In the genomic region with DNA sequence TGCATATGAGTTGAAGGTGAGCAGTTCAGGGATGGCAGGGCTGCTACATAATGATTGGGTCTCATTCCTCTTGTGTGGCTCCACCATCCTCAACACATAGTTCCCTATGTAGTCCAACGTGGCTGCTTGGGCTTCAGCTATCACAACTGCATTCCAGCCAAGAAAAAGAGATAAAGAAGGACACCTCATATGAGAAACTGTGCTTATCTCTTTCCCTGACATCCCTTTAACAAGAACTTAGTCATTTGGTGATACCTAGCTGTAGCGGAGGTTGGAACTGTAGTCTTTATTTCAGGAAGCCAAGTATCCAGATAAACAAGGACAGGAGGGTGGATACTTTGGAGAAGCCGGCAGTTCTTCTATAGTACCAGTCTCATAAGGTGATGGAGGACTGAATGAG, we compare ENCODE assay signal across 10 cellular contexts. TPM values are rescaled to one million over a fixed set of nuclear protein-coding genes. Genes with fewer than 3 reads are reported as not detected.
"Had no signal": no experiment of that assay in that cellular context is flagged by ENCODE, and none has a peak within 500 bp of the region (broad histone marks: within the 10 kb centered on the region; RNA-seq: fewer than 3 reads in every experiment).

No MANE protein-coding gene starts in this region.

- H3K4me2 ChIP-seq: GM23338 had no signal

- DNase-seq: H9, HCEC 1CT, HFFc6, IMR-90 had no signal

- FAIRE-seq: H1, H54, HTR-8/SVneo, K562 had no signal

- H3K9me3 Mint-ChIP-seq: GM23338, H9, HFFc6 had no signal

- H3K27ac Mint-ChIP-seq: GM23338, H9, HFFc6 had no signal

- H3K4me1 Mint-ChIP-seq: GM23338 had no signal

- H3K4me3 ChIP-seq: GM23338, K562 had no signal

- H3K4me3 Mint-ChIP-seq: GM23338, H9, HFFc6 had no signal

- H2AFZ ChIP-seq: GM23338 had no signal

RNA-seq across cellular contexts. Expression of gene DNASE2B, which starts 42.7 kb away (rescaled TPM):
- total RNA-seq: GM23338, H1, H9, HFFc6, HT-29, IMR-90, K562 had no signal
- polyA plus RNA-seq: GM23338, H1, IMR-90, K562 had no signal
